1 cellular context compared by ENCODE assay signal in the genomic region with DNA sequence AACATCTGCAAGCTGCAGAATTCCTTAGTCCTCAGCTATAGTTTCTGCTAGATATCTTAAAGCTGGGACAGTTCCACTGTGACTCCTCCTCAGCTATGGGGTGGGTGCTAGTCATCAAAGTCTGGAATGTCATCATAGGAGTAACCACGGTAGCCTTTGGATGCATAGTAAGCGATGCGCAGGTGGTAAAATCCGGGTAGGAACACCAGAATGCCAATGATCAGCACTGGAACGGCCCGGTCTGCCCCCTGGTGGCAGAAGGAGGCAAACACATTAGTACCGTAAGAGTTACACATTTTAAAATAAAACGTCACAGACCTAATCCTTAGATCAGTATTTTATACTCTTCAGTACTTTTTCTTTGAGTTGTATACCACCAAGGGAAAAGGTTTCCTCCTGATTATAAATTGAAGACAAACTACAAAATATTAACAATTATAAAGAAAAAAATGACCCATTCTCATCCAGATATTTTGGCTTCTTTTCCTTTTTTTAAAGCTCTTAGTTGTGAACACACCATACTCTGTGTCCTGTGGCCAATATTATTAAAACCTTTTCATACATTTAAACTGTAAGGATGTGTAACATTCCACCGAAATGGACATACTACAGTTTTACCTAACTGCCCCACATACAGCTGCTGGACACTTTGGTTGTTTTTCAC.
TF ChIP-seq lines count a peak whose summit lies in the region.

No MANE protein-coding gene starts in this region.

TF ChIP-seq in HepG2, 621 proteins besides CTCF, POLR2A, EP300 and RAD21 (continued from another document and continues in another):
- TF ChIP-seq, protein P1, sequence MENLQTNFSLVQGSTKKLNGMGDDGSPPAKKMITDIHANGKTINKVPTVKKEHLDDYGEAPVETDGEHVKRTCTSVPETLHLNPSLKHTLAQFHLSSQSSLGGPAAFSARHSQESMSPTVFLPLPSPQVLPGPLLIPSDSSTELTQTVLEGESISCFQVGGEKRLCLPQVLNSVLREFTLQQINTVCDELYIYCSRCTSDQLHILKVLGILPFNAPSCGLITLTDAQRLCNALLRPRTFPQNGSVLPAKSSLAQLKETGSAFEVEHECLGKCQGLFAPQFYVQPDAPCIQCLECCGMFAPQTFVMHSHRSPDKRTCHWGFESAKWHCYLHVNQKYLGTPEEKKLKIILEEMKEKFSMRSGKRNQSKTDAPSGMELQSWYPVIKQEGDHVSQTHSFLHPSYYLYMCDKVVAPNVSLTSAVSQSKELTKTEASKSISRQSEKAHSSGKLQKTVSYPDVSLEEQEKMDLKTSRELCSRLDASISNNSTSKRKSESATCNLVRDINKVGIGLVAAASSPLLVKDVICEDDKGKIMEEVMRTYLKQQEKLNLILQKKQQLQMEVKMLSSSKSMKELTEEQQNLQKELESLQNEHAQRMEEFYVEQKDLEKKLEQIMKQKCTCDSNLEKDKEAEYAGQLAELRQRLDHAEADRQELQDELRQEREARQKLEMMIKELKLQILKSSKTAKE (CRISPR knock-in tag; IDR thresholded peaks at IDR 0.05; ENCODE audit: borderline replicate concordance) = no peak
- peak; percentile 42; the same call in 1 of the 2 replicates for TF ChIP-seq CC2D1A (CRISPR knock-in tag; IDR thresholded peaks at IDR 0.05)
- TF ChIP-seq SIX1 (CRISPR knock-in tag; IDR thresholded peaks at IDR 0.05; ENCODE audit: borderline replicate concordance) = no peak
- TF ChIP-seq, protein P2, sequence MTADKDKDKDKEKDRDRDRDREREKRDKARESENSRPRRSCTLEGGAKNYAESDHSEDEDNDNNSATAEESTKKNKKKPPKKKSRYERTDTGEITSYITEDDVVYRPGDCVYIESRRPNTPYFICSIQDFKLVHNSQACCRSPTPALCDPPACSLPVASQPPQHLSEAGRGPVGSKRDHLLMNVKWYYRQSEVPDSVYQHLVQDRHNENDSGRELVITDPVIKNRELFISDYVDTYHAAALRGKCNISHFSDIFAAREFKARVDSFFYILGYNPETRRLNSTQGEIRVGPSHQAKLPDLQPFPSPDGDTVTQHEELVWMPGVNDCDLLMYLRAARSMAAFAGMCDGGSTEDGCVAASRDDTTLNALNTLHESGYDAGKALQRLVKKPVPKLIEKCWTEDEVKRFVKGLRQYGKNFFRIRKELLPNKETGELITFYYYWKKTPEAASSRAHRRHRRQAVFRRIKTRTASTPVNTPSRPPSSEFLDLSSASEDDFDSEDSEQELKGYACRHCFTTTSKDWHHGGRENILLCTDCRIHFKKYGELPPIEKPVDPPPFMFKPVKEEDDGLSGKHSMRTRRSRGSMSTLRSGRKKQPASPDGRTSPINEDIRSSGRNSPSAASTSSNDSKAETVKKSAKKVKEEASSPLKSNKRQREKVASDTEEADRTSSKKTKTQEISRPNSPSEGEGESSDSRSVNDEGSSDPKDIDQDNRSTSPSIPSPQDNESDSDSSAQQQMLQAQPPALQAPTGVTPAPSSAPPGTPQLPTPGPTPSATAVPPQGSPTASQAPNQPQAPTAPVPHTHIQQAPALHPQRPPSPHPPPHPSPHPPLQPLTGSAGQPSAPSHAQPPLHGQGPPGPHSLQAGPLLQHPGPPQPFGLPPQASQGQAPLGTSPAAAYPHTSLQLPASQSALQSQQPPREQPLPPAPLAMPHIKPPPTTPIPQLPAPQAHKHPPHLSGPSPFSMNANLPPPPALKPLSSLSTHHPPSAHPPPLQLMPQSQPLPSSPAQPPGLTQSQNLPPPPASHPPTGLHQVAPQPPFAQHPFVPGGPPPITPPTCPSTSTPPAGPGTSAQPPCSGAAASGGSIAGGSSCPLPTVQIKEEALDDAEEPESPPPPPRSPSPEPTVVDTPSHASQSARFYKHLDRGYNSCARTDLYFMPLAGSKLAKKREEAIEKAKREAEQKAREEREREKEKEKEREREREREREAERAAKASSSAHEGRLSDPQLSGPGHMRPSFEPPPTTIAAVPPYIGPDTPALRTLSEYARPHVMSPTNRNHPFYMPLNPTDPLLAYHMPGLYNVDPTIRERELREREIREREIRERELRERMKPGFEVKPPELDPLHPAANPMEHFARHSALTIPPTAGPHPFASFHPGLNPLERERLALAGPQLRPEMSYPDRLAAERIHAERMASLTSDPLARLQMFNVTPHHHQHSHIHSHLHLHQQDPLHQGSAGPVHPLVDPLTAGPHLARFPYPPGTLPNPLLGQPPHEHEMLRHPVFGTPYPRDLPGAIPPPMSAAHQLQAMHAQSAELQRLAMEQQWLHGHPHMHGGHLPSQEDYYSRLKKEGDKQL (CRISPR knock-in tag; IDR thresholded peaks at IDR 0.05; ENCODE audit: low read depth) = no peak
- no peak for TF ChIP-seq GPN1 (CRISPR knock-in tag; IDR thresholded peaks at IDR 0.05; ENCODE audit: borderline replicate concordance)
- no peak for TF ChIP-seq SMAD9 (CRISPR knock-in tag; IDR thresholded peaks at IDR 0.05)
- no peak for TF ChIP-seq NFIC (IDR thresholded peaks at IDR 0.05; ENCODE audit: low read length)
- TF ChIP-seq, protein P3, sequence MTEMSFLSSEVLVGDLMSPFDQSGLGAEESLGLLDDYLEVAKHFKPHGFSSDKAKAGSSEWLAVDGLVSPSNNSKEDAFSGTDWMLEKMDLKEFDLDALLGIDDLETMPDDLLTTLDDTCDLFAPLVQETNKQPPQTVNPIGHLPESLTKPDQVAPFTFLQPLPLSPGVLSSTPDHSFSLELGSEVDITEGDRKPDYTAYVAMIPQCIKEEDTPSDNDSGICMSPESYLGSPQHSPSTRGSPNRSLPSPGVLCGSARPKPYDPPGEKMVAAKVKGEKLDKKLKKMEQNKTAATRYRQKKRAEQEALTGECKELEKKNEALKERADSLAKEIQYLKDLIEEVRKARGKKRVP (CRISPR knock-in tag; IDR thresholded peaks at IDR 0.05) = 0 out of 4 replicates have a peak, but pooled peaks of 1 of the 2 experiments have one; percentile 11
- TF ChIP-seq, protein P4, sequence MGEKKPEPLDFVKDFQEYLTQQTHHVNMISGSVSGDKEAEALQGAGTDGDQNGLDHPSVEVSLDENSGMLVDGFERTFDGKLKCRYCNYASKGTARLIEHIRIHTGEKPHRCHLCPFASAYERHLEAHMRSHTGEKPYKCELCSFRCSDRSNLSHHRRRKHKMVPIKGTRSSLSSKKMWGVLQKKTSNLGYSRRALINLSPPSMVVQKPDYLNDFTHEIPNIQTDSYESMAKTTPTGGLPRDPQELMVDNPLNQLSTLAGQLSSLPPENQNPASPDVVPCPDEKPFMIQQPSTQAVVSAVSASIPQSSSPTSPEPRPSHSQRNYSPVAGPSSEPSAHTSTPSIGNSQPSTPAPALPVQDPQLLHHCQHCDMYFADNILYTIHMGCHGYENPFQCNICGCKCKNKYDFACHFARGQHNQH (CRISPR knock-in tag; IDR thresholded peaks at IDR 0.05) = no peak
- TF ChIP-seq ZNF547 (CRISPR knock-in tag; IDR thresholded peaks at IDR 0.05) = 0 out of 2 replicates have a peak, but pooled peaks have one; percentile 12
- TF ChIP-seq, protein P5, sequence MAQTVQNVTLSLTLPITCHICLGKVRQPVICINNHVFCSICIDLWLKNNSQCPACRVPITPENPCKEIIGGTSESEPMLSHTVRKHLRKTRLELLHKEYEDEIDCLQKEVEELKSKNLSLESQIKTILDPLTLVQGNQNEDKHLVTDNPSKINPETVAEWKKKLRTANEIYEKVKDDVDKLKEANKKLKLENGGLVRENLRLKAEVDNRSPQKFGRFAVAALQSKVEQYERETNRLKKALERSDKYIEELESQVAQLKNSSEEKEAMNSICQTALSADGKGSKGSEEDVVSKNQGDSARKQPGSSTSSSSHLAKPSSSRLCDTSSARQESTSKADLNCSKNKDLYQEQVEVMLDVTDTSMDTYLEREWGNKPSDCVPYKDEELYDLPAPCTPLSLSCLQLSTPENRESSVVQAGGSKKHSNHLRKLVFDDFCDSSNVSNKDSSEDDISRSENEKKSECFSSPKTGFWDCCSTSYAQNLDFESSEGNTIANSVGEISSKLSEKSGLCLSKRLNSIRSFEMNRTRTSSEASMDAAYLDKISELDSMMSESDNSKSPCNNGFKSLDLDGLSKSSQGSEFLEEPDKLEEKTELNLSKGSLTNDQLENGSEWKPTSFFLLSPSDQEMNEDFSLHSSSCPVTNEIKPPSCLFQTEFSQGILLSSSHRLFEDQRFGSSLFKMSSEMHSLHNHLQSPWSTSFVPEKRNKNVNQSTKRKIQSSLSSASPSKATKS (CRISPR knock-in tag; IDR thresholded peaks at IDR 0.05) = no peak
- TF ChIP-seq RFXAP (CRISPR knock-in tag; IDR thresholded peaks at IDR 0.05; ENCODE audit: borderline replicate concordance) = no peak
- TF ChIP-seq, protein P6, sequence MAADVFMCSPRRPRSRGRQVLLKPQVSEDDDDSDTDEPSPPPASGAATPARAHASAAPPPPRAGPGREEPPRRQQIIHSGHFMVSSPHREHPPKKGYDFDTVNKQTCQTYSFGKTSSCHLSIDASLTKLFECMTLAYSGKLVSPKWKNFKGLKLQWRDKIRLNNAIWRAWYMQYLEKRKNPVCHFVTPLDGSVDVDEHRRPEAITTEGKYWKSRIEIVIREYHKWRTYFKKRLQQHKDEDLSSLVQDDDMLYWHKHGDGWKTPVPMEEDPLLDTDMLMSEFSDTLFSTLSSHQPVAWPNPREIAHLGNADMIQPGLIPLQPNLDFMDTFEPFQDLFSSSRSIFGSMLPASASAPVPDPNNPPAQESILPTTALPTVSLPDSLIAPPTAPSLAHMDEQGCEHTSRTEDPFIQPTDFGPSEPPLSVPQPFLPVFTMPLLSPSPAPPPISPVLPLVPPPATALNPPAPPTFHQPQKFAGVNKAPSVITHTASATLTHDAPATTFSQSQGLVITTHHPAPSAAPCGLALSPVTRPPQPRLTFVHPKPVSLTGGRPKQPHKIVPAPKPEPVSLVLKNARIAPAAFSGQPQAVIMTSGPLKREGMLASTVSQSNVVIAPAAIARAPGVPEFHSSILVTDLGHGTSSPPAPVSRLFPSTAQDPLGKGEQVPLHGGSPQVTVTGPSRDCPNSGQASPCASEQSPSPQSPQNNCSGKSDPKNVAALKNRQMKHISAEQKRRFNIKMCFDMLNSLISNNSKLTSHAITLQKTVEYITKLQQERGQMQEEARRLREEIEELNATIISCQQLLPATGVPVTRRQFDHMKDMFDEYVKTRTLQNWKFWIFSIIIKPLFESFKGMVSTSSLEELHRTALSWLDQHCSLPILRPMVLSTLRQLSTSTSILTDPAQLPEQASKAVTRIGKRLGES (CRISPR knock-in tag; IDR thresholded peaks at IDR 0.05; ENCODE audit: borderline replicate concordance) = no peak
- no peak for TF ChIP-seq CBFB (CRISPR knock-in tag; IDR thresholded peaks at IDR 0.05)
- TF ChIP-seq, protein P7, sequence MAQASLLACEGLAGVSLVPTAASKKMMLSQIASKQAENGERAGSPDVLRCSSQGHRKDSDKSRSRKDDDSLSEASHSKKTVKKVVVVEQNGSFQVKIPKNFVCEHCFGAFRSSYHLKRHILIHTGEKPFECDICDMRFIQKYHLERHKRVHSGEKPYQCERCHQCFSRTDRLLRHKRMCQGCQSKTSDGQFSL (CRISPR knock-in tag; IDR thresholded peaks at IDR 0.05) = no peak
- TF ChIP-seq, protein P8, sequence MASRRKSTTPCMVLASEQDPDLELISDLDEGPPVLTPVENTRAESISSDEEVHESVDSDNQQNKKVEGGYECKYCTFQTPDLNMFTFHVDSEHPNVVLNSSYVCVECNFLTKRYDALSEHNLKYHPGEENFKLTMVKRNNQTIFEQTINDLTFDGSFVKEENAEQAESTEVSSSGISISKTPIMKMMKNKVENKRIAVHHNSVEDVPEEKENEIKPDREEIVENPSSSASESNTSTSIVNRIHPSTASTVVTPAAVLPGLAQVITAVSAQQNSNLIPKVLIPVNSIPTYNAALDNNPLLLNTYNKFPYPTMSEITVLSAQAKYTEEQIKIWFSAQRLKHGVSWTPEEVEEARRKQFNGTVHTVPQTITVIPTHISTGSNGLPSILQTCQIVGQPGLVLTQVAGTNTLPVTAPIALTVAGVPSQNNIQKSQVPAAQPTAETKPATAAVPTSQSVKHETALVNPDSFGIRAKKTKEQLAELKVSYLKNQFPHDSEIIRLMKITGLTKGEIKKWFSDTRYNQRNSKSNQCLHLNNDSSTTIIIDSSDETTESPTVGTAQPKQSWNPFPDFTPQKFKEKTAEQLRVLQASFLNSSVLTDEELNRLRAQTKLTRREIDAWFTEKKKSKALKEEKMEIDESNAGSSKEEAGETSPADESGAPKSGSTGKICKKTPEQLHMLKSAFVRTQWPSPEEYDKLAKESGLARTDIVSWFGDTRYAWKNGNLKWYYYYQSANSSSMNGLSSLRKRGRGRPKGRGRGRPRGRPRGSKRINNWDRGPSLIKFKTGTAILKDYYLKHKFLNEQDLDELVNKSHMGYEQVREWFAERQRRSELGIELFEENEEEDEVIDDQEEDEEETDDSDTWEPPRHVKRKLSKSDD (CRISPR knock-in tag; IDR thresholded peaks at IDR 0.05; ENCODE audit: low read depth) = no peak
- no peak for TF ChIP-seq PHF8 (CRISPR knock-in tag; IDR thresholded peaks at IDR 0.05)
- TF ChIP-seq ZKSCAN1 (IDR thresholded peaks at IDR 0.05; ENCODE audit: low read length) = no peak
- no peak for TF ChIP-seq ZNF550 (CRISPR knock-in tag; IDR thresholded peaks at IDR 0.05; ENCODE audit: borderline replicate concordance)
- TF ChIP-seq SMYD3 (CRISPR knock-in tag; IDR thresholded peaks at IDR 0.05) = no peak
- TF ChIP-seq NR2F2 (IDR thresholded peaks at IDR 0.05; ENCODE audit: borderline replicate concordance, low read depth) = no peak
- TF ChIP-seq, protein P9, sequence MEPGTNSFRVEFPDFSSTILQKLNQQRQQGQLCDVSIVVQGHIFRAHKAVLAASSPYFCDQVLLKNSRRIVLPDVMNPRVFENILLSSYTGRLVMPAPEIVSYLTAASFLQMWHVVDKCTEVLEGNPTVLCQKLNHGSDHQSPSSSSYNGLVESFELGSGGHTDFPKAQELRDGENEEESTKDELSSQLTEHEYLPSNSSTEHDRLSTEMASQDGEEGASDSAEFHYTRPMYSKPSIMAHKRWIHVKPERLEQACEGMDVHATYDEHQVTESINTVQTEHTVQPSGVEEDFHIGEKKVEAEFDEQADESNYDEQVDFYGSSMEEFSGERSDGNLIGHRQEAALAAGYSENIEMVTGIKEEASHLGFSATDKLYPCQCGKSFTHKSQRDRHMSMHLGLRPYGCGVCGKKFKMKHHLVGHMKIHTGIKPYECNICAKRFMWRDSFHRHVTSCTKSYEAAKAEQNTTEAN (CRISPR knock-in tag; conservative IDR thresholded peaks at IDR 0.05) = no peak
- TF ChIP-seq, protein P10, sequence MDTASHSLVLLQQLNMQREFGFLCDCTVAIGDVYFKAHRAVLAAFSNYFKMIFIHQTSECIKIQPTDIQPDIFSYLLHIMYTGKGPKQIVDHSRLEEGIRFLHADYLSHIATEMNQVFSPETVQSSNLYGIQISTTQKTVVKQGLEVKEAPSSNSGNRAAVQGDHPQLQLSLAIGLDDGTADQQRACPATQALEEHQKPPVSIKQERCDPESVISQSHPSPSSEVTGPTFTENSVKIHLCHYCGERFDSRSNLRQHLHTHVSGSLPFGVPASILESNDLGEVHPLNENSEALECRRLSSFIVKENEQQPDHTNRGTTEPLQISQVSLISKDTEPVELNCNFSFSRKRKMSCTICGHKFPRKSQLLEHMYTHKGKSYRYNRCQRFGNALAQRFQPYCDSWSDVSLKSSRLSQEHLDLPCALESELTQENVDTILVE (CRISPR knock-in tag; IDR thresholded peaks at IDR 0.05) = peak; percentile 45; the same call in 1 of the 2 replicates
- no peak for TF ChIP-seq ZNF292 (CRISPR knock-in tag; IDR thresholded peaks at IDR 0.05; ENCODE audit: borderline replicate concordance, low read depth)
- no peak for TF ChIP-seq ZNF7 (CRISPR knock-in tag; IDR thresholded peaks at IDR 0.05)
- TF ChIP-seq ZNF24 (IDR thresholded peaks at IDR 0.05) = no peak
- no peak for TF ChIP-seq ZNF446 (CRISPR knock-in tag; IDR thresholded peaks at IDR 0.05)
- TF ChIP-seq, protein P11, sequence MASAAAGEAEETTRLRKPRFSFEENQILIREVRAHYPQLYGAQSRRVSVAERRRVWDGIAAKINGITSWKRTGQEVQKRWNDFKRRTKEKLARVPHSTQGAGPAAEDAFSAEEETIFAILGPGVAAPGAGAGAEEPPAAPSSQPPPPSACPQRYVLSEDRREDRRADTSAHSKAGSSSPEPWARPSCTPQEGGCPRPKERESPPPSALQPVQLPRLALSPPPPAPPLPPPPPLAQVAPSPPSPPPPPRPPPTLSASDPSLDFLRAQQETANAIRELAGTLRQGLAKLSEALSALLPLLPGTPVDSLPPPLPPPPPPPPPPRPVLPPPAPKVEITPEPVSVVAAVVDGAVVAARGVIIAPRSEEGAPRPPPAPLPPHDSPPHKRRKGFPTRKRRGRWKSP (CRISPR knock-in tag; IDR thresholded peaks at IDR 0.05) = 0 out of 2 replicates have a peak, but pooled peaks have one; percentile 25
- no peak for TF ChIP-seq POGZ (CRISPR knock-in tag; IDR thresholded peaks at IDR 0.05)
- no peak for TF ChIP-seq SRSF9 (IDR thresholded peaks at IDR 0.05; ENCODE audit: borderline replicate concordance, insufficient read depth, low read depth, low read length, poor library complexity, severe bottlenecking)
